Comparison of ENCODE assay signal across 8 cellular contexts in the genomic region with DNA sequence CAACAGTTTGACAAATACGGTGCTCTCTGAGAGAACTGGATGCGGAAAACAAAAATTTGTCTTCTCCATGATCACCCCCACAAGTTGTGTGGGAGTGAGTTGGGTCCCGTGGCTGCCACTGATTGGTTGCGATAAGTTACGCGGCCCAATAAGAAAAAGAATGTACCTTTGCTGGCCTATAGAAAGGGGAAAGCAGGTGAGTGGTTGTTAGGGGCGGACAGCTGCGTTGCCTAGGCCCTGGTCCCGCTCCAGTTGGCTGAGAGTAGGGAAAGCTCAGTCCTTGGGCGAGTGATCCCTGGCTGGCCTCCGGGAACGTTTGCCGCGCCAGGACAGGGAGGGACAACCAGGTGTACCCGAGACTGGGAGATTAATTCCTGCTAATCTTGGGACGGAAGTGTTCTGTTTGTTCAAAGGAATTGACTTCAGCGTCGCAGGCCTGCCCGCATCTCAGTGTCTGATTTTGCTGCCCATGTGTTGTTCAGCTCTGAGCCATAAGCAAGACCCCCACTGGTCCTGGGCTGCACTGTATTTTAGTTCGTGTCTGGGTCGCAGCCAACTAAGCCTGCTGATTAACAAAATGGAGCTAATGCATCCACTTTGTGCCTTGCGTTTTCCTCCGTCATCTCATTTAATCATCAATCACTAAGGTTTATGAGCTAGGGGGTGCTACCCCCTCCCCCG. TPM values are rescaled to one million over a fixed set of nuclear protein-coding genes. Genes with fewer than 3 reads are reported as not detected.
DNase-seq lines count a peak whose midpoint lies in the region; TF ChIP-seq lines count a peak whose summit lies in the region.

No MANE protein-coding gene starts in this region.

- peak overlapping the region; percentile 100 for H3K4me3 Mint-ChIP-seq in HFFc6
- peak overlapping the region; percentile 99 for H3K4me3 Mint-ChIP-seq in activated naive CD4-positive, alpha-beta T cell treated with anti-CD3 and anti-CD28 coated beads, Interleukin-2, amount 50 U/mL, for 24 hours

- TF ChIP-seq POLR2A in thyroid gland (IDR thresholded peaks at IDR 0.05): peak in 1 of 2 donors; percentile 79

- H3K9me3 Mint-ChIP-seq in HFFc6: no peaks in the 10 kb centered on the region
- no peaks in the 10 kb centered on the region for H3K9me3 Mint-ChIP-seq in activated naive CD4-positive, alpha-beta T cell treated with anti-CD3 and anti-CD28 coated beads, Interleukin-2, amount 50 U/mL, for 24 hours

- peaks cover 24 to 29% of the 10 kb centered on the region in 2 donors for H3K36me3 ChIP-seq in thyroid gland

- peak overlapping the region; percentile 99 for H3K27ac Mint-ChIP-seq in HFFc6
- peak overlapping the region; percentile 99 for H3K27ac Mint-ChIP-seq in activated naive CD4-positive, alpha-beta T cell treated with anti-CD3 and anti-CD28 coated beads, Interleukin-2, amount 50 U/mL, for 24 hours

- H3K4me1 Mint-ChIP-seq in HFFc6 (ENCODE audit: low read depth): peaks cover 26% of the 10 kb centered on the region
- H3K4me1 Mint-ChIP-seq in activated naive CD4-positive, alpha-beta T cell treated with anti-CD3 and anti-CD28 coated beads, Interleukin-2, amount 50 U/mL, for 24 hours: peaks cover 29% of the 10 kb centered on the region

- peaks cover 17% of the 10 kb centered on the region for H3K36me3 Mint-ChIP-seq in HFFc6 (ENCODE audit: low read depth)
- H3K36me3 Mint-ChIP-seq in activated naive CD4-positive, alpha-beta T cell treated with anti-CD3 and anti-CD28 coated beads, Interleukin-2, amount 50 U/mL, for 24 hours: peaks cover 4% of the 10 kb centered on the region

- TF ChIP-seq CTCF in HFFc6 (IDR thresholded peaks at IDR 0.05) (no peak), thyroid gland (IDR thresholded peaks at IDR 0.05) (no peak)

- H3K27me3 ChIP-seq in thyroid gland: no peaks in the 10 kb centered on the region

- intact Hi-C loops in thyroid gland (cut with DNase I): loop anchor here (5.0 kb wide), 1 partner anchor 47 kb away; a partner anchor contains a TSS

- DNase-seq in GM04503 (ENCODE audit: low read depth) (peak; percentile 90), HFFc6 (peak; percentile 96), NAMALWA (ENCODE audit: low spot score) (peak; percentile 96), SK-MEL-5 (ENCODE audit: low read depth, low spot score) (peak; percentile 95), globus pallidus (ENCODE audit: low spot score) (peak; percentile 88), nucleus accumbens (lab: John Stamatoyannopoulos, UW) (peak in 54 of 56 donors; percentile 51 to 94 (median 84)), thyroid gland (peak; percentile 99)

- peak overlapping the region; percentile 94 to 98 (median 96) for H3K27ac ChIP-seq in thyroid gland

- in situ Hi-C loops in SK-MEL-5 (cut with HindIII; ENCODE audit: low pct_unique_long_range_greater_than_20kb, low sequenced_read_pairs): no loop called here

- H3K4me3 ChIP-seq in thyroid gland (replicated peaks in 1 of 3): peak overlapping the region in 2 of 3 donors; percentile 50 to 90

- H3K4me1 ChIP-seq in thyroid gland: peaks cover 24 to 29% of the 10 kb centered on the region in 2 donors

- 2 to 3% methylated on average over 20 to 24 of the region's 24 CpGs for WGBS in thyroid gland, 2 donors

- H3K9me3 ChIP-seq in thyroid gland: no peaks in the 10 kb centered on the region

- H3K27me3 Mint-ChIP-seq in HFFc6 (ENCODE audit: insufficient read depth): peaks cover 6% of the 10 kb centered on the region; the same call in 1 of the 2 replicates
- H3K27me3 Mint-ChIP-seq in activated naive CD4-positive, alpha-beta T cell treated with anti-CD3 and anti-CD28 coated beads, Interleukin-2, amount 50 U/mL, for 24 hours: no peaks in the 10 kb centered on the region

RNA-seq across cellular contexts. Expression of a gene that starts 0.8 kb away (rescaled TPM):
- 10 to 100 TPM; 39.9 to 46.9 (median 42.9) TPM for total RNA-seq in HFFc6 (2021; fragmentation: NEBNext Ultra II Directional; extraction: Animal tissue kit (Norgen Biotek cat#: 25700))
- total RNA-seq in SK-MEL-5 (2014; rRNA removed; shearing (Covaris generic)): 8.9 and 12.2 TPM in 2 replicates
- polyA plus RNA-seq in SK-MEL-5 (2015; cell fraction: cytosol; rRNA removed): 44.8 and 45.4 TPM in 2 replicates
- 39.8 and 63.7 TPM in 2 replicates for polyA plus RNA-seq in SK-MEL-5 (2015; cell fraction: nucleus; rRNA removed)
- total RNA-seq in thyroid gland: 100 to 1,000 TPM in 1 of 4 donors, 10 to 100 TPM in 3; 28.8 to 103 (median 69.7) TPM

RNA-seq across cellular contexts. Expression of a gene that starts 13.0 kb away (rescaled TPM):
- total RNA-seq in HFFc6 (2021; fragmentation: NEBNext Ultra II Directional; extraction: Animal tissue kit (Norgen Biotek cat#: 25700)): 10 to 100 TPM; 53.2 to 59.7 (median 56.9) TPM
- total RNA-seq in SK-MEL-5 (2014; rRNA removed; shearing (Covaris generic)): 52.2 and 53.9 TPM in 2 replicates
- polyA plus RNA-seq in SK-MEL-5 (2015; cell fraction: cytosol; rRNA removed): 65.7 and 73.9 TPM in 2 replicates
- polyA plus RNA-seq in SK-MEL-5 (2015; cell fraction: nucleus; rRNA removed): 13.9 and 14.0 TPM in 2 replicates
- 100 to 1,000 TPM in 2 of 4 donors, 10 to 100 TPM in 2; 70.9 to 112 (median 91.6) TPM for total RNA-seq in thyroid gland

RNA-seq across cellular contexts. Expression of a gene that starts 13.2 kb away (rescaled TPM):
- 100 to 1,000 TPM; 631 to 750 (median 715) TPM for total RNA-seq in HFFc6 (2021; fragmentation: NEBNext Ultra II Directional; extraction: Animal tissue kit (Norgen Biotek cat#: 25700))
- 196 and 229 TPM in 2 replicates for total RNA-seq in SK-MEL-5 (2014; rRNA removed; shearing (Covaris generic))
- 240 and 425 TPM in 2 replicates for polyA plus RNA-seq in SK-MEL-5 (2015; cell fraction: cytosol; rRNA removed)
- polyA plus RNA-seq in SK-MEL-5 (2015; cell fraction: nucleus; rRNA removed): 34.5 and 47.6 TPM in 2 replicates
- 1,000 to 10,000 TPM in 1 of 4 donors, 100 to 1,000 TPM in 3; 524 to 2,189 (median 600) TPM for total RNA-seq in thyroid gland

RNA-seq across cellular contexts. Expression of a gene that starts 17.6 kb away (rescaled TPM):
- 10 to 100 TPM in 4 of 6 experiments, 1 to 10 TPM in 2; 9.3 to 13.6 (median 11.1) TPM for total RNA-seq in HFFc6 (2021; fragmentation: NEBNext Ultra II Directional; extraction: Animal tissue kit (Norgen Biotek cat#: 25700))
- total RNA-seq in SK-MEL-5 (2014; rRNA removed; shearing (Covaris generic)): 7.5 and 8.1 TPM in 2 replicates
- polyA plus RNA-seq in SK-MEL-5 (2015; cell fraction: cytosol; rRNA removed): 19.3 and 23.7 TPM in 2 replicates
- polyA plus RNA-seq in SK-MEL-5 (2015; cell fraction: nucleus; rRNA removed): 2.4 and 5.9 TPM in 2 replicates
- 10 to 100 TPM; 17.3 to 38.5 (median 25.9) TPM for total RNA-seq in thyroid gland

RNA-seq across cellular contexts. Expression of a gene that starts 23.4 kb away (rescaled TPM):
- 1 to 10 TPM; 3.8 to 6.4 (median 4.9) TPM for total RNA-seq in HFFc6 (2021; fragmentation: NEBNext Ultra II Directional; extraction: Animal tissue kit (Norgen Biotek cat#: 25700))
- 3.4 and 5.3 TPM in 2 replicates for total RNA-seq in SK-MEL-5 (2014; rRNA removed; shearing (Covaris generic))
- 9.8 and 16.9 TPM in 2 replicates for polyA plus RNA-seq in SK-MEL-5 (2015; cell fraction: cytosol; rRNA removed)
- polyA plus RNA-seq in SK-MEL-5 (2015; cell fraction: nucleus; rRNA removed): 34.8 and 51.4 TPM in 2 replicates
- total RNA-seq in thyroid gland: 10 to 100 TPM; 20.0 to 99.4 (median 53.5) TPM

Comparison
In these comparisons a context has a peak if more than half of its experiments do, and no peak if none do; other contexts are left out.
1. Peak in every context shown above with its lines: DNase-seq, H3K4me3 ChIP-seq and H3K27ac ChIP-seq.